Comparison of ENCODE assay signal across 1 cellular context in genomic region chr6:16804515-16805161, GRCh38.
TF ChIP-seq lines count a peak whose summit lies in the region.

No MANE protein-coding gene starts in this region.

TF ChIP-seq in neural cell, 6 proteins besides CTCF, POLR2A, EP300 and RAD21 (continued from another document):
- peak; percentile 13 for TF ChIP-seq REST (IDR thresholded peaks at IDR 0.05; ENCODE audit: borderline replicate concordance)
